In genomic region chr7:40474790-40475680, GRCh38 we compare ENCODE assay signal across 1 cellular context.
TF ChIP-seq lines count a peak whose summit lies in the region.

No MANE protein-coding gene starts in this region.

TF ChIP-seq in HepG2, 621 proteins besides CTCF, POLR2A, EP300 and RAD21 (continued from another document):
- TF ChIP-seq ZNF691 (CRISPR knock-in tag; IDR thresholded peaks at IDR 0.05; ENCODE audit: borderline replicate concordance, low read depth) (no peak), ZNF607 (CRISPR knock-in tag; IDR thresholded peaks at IDR 0.05; ENCODE audit: borderline replicate concordance) (no peak), KMT2B (CRISPR knock-in tag; IDR thresholded peaks at IDR 0.05) (no peak), ZNF33A (CRISPR knock-in tag; IDR thresholded peaks at IDR 0.05; ENCODE audit: borderline replicate concordance) (no peak), ATF1 (CRISPR knock-in tag; IDR thresholded peaks at IDR 0.05) (no peak), MIER3 (CRISPR knock-in tag; IDR thresholded peaks at IDR 0.05; ENCODE audit: borderline replicate concordance) (no peak), DBP (CRISPR knock-in tag; IDR thresholded peaks at IDR 0.05; ENCODE audit: not compliant biosample characterization) (no peak)
